ENCODE assay signal across 8 cellular contexts in genomic region chr16:55711959-55712876, GRCh38. TPM values are rescaled to one million over a fixed set of nuclear protein-coding genes. Genes with fewer than 3 reads are reported as not detected.
DNase-seq lines count a peak whose midpoint lies in the region; FAIRE-seq and TF ChIP-seq lines count a peak whose summit lies in the region.

No MANE protein-coding gene starts in this region.

- TF ChIP-seq EP300 in Ishikawa (IDR thresholded peaks at IDR 0.05; ENCODE audit: borderline replicate concordance), result no peak

- DNase-seq in Ammon's horn (ENCODE audit: low spot score) (peak; percentile 85), GM19239 (ENCODE audit: insufficient read length, low spot score) (peak; percentile 36), SHP77 (lab: John Stamatoyannopoulos, UW) (peak; percentile 35 to 50), globus pallidus (ENCODE audit: low spot score) (peak; percentile 41), posterior cingulate gyrus (peak in 8 of 10 donors; percentile 63 to 91 (median 76)), occipital lobe (lab: John Stamatoyannopoulos, UW) (no peak)
- peak; percentile 33 for DNase-seq in activated T-helper 9 cell treated with anti-CD3 and anti-CD28 coated beads, Interleukin-2, amount 50 U/mL, for 16 hours (ENCODE audit: low read depth)

- TF ChIP-seq RAD21 in Ishikawa (IDR thresholded peaks at IDR 0.05; ENCODE audit: low read depth), result peak; percentile 54

- intact Hi-C loops in posterior cingulate gyrus (cut with DNase I), result loop anchor here (1.0 to 10.0 kb wide), 2 partner anchors 130 to 993 kb away; no protein-coding TSS in a partner anchor

- peak; percentile 72 for FAIRE-seq in GM19239 (lab: Jason Lieb, UNC)

TF ChIP-seq in Ishikawa, 13 proteins besides CTCF, POLR2A, EP300 and RAD21:
- TF ChIP-seq FOXM1 (IDR thresholded peaks at IDR 0.05; ENCODE audit: borderline replicate concordance, low read depth), result no peak
- no peak for TF ChIP-seq TAF1 (IDR thresholded peaks at IDR 0.05; ENCODE audit: low read depth)
- TF ChIP-seq CEBPB (IDR thresholded peaks at IDR 0.05), result no peak
- TF ChIP-seq EGR1 (IDR thresholded peaks at IDR 0.05), result no peak
- no peak for TF ChIP-seq REST (IDR thresholded peaks at IDR 0.05; ENCODE audit: low read depth)
- no peak for TF ChIP-seq YY1 (IDR thresholded peaks at IDR 0.05; ENCODE audit: low read depth)

RNA-seq across cellular contexts. Expression of gene SLC6A2, which starts 56.4 kb away (rescaled TPM):
- not detected for total RNA-seq in occipital lobe
